ENCODE assay signal across 9 cellular contexts in genomic region chr4:184396001-184396400, GRCh38.
DNase-seq lines count a peak whose midpoint lies in the region; ATAC-seq, FAIRE-seq and TF ChIP-seq lines count a peak whose summit lies in the region.
"Had no signal": no experiment of that assay in that cellular context is flagged by ENCODE, and none has a peak within 500 bp of the region (broad histone marks: within the 10 kb centered on the region; RNA-seq: fewer than 3 reads in every experiment).

No MANE protein-coding gene starts in this region.

- H3K27ac Mint-ChIP-seq in T-helper 2 cell treated with Interferon-gamma antibody and Interleukin-4, amounts not matched to agents 5 μg/mL and 100 μg/mL, for 36 hours = no peak overlapping the region

- ATAC-seq in GM19463 (IDR thresholded peaks at IDR 0.05; ENCODE audit: unreplicated experiment) = peak; percentile 83
- peak; percentile 85 for ATAC-seq in HG03342 (IDR thresholded peaks at IDR 0.05; ENCODE audit: unreplicated experiment)
- ATAC-seq in esophagus mucosa = peak; percentile 20

- H3K4me1 Mint-ChIP-seq in T-helper 2 cell treated with Interferon-gamma antibody and Interleukin-4, amounts not matched to agents 5 μg/mL and 100 μg/mL, for 36 hours (ENCODE audit: low read depth) = peaks cover 25% of the 10 kb centered on the region

- 0 out of 2 replicates have a peak, but pooled peaks have one; percentile 39 for TF ChIP-seq POLR2A in GM12891 (IDR thresholded peaks at IDR 0.05; ENCODE audit: low read depth, low read length)

- H3K36me3 Mint-ChIP-seq in T-helper 2 cell treated with Interferon-gamma antibody and Interleukin-4, amounts not matched to agents 5 μg/mL and 100 μg/mL, for 36 hours (ENCODE audit: low read depth) = peaks cover 74% of the 10 kb centered on the region

- no peak for DNase-seq in GM12891 (ENCODE audit: insufficient read length, low spot score)
- DNase-seq in HTR-8/SVneo (ENCODE audit: insufficient read length, low spot score) = no peak
- DNase-seq in RKO (ENCODE audit: low spot score) = no peak
- DNase-seq in T-helper 2 cell treated with Interferon-gamma antibody and Interleukin-4, amounts not matched to agents 5 μg/mL and 100 μg/mL, for 36 hours (ENCODE audit: low spot score) = no peak
- DNase-seq in DMS153 treated with DMSO at 0.1 percent for 48 hours (lab: John Stamatoyannopoulos, UW; ENCODE audit: unreplicated experiment) = no peak
- DNase-seq: SW 1271 had no signal

- FAIRE-seq in GM12891 (lab: Jason Lieb, UNC) (peak; percentile 95), HTR-8/SVneo (lab: Jason Lieb, UNC) (no peak)

- H3K27me3 Mint-ChIP-seq in T-helper 2 cell treated with Interferon-gamma antibody and Interleukin-4, amounts not matched to agents 5 μg/mL and 100 μg/mL, for 36 hours (ENCODE audit: low read depth) = no peaks in the 10 kb centered on the region

- no peaks in the 10 kb centered on the region for H3K9me3 Mint-ChIP-seq in T-helper 2 cell treated with Interferon-gamma antibody and Interleukin-4, amounts not matched to agents 5 μg/mL and 100 μg/mL, for 36 hours

- no peak overlapping the region for H3K4me3 Mint-ChIP-seq in T-helper 2 cell treated with Interferon-gamma antibody and Interleukin-4, amounts not matched to agents 5 μg/mL and 100 μg/mL, for 36 hours

TF ChIP-seq in GM12891, 5 proteins besides CTCF, POLR2A, EP300 and RAD21:
- TF ChIP-seq PAX5 (IDR thresholded peaks at IDR 0.05; ENCODE audit: insufficient read depth, low read length, severe bottlenecking) (peak; percentile 36), POU2F2 (IDR thresholded peaks at IDR 0.05; ENCODE audit: low read depth, low read length) (peak; percentile 84), TAF1 (IDR thresholded peaks at IDR 0.05; ENCODE audit: low read depth, low read length) (no peak; the same call in 1 of the 2 replicates)
TF ChIP-seq in GM12891: peak in this region for 2.

Comparison
In these comparisons a context has a peak if more than half of its experiments do, and no peak if none do; other contexts are left out.
1. ATAC-seq: peak in every context shown above with its lines; median percentile 85 in HG03342; 83 in GM19463; 20 in esophagus mucosa.